ENCODE assay signal across 32 cellular contexts in genomic region chr7:17460001-17460400, GRCh38.
"Had no signal": no experiment of that assay in that cellular context is flagged by ENCODE, and none has a peak within 500 bp of the region (broad histone marks: within the 10 kb centered on the region; RNA-seq: fewer than 3 reads in every experiment).

No MANE protein-coding gene starts in this region.

- H3K27me3 ChIP-seq: ovary, spleen, suprapubic skin, testis, tibial artery, transverse colon, upper lobe of right lung, uterus had no signal

- H3K27me3 Mint-ChIP-seq: naive thymus-derived CD8-positive, alpha-beta T cell; natural killer cell treated with Interleukin-12 subunit alpha and Interleukin-12 subunit beta and Interleukin-15 and Interleukin-18, amount 100 ng/mL, for 72 hours; progenitor cell of endocrine pancreas; stimulated activated memory B cell treated with anti-CD40 and anti-IgM and Interleukin-4, amounts not matched to agents 10 μg/mL and 1 μg/mL and 100 μg/mL, for 72 hours; stimulated activated naive CD8-positive, alpha-beta T cell treated with anti-CD3 and anti-CD28 coated beads, Interleukin-15, amount 100 ng/mL, for 72 hours had no signal

- H3K36me3 Mint-ChIP-seq: stimulated activated memory B cell treated with anti-CD40 and anti-IgM and Interleukin-4, amounts not matched to agents 10 μg/mL and 1 μg/mL and 100 μg/mL, for 72 hours had no signal

- H3K4me1 ChIP-seq: parathyroid adenoma, psoas muscle, testis, tibial artery, transverse colon, upper lobe of right lung, uterus had no signal

- H3K4me3 ChIP-seq: ovary, psoas muscle, skin epidermis, smooth muscle cell, spleen, suprapubic skin, testis, tibial artery, transverse colon, upper lobe of right lung, uterus had no signal

- DNase-seq: naive thymus-derived CD8-positive, alpha-beta T cell; nephron progenitor cell; occipital lobe; ovary; posterior cingulate gyrus; psoas muscle; right cardiac atrium; spleen; stimulated activated CD4-positive, alpha-beta T cell treated with anti-CD3 and anti-CD28 coated beads, Interleukin-12 subunit alpha, Interleukin-12 subunit beta, amount 100 ng/mL, for 4 hours; stimulated activated CD4-positive, alpha-beta T cell treated with anti-CD3 and anti-CD28 coated beads, Interleukin-1b, Interleukin-23, amount 100 ng/mL, for 48 hours; stimulated activated CD4-positive, alpha-beta T cell treated with anti-CD3 and anti-CD28 coated beads, Interleukin-4, amount 100 ng/mL, for 1 hour; stimulated activated CD4-positive, alpha-beta T cell treated with anti-CD3 and anti-CD28 coated beads, Interleukin-4, amount 100 ng/mL, for 4 hours; stimulated activated CD8-positive, alpha-beta memory T cell treated with anti-CD3 and anti-CD28 coated beads, Interleukin-4, amount 100 ng/mL, for 48 hours; stimulated activated naive CD4-positive, alpha-beta T cell; stimulated activated naive CD8-positive, alpha-beta T cell treated with anti-CD3 and anti-CD28 coated beads, Interleukin-15, amount 100 ng/mL, for 72 hours; stimulated activated naive CD8-positive, alpha-beta T cell treated with anti-CD3 and anti-CD28 coated beads, Interleukin-15, Interleukin-2, amounts not matched to agents 100 U/mL and 50 U/mL, for 24 hours; substantia nigra; testis; tibial artery; transverse colon; upper lobe of right lung; uterus had no signal

- H2AFZ ChIP-seq: parathyroid adenoma had no signal

- H3K27ac Mint-ChIP-seq: naive thymus-derived CD8-positive, alpha-beta T cell; natural killer cell treated with Interleukin-12 subunit alpha and Interleukin-12 subunit beta and Interleukin-15 and Interleukin-18, amount 100 ng/mL, for 72 hours; nephron progenitor cell; progenitor cell of endocrine pancreas; stimulated activated memory B cell treated with anti-CD40 and anti-IgM and Interleukin-4, amounts not matched to agents 10 μg/mL and 1 μg/mL and 100 μg/mL, for 72 hours; stimulated activated naive CD8-positive, alpha-beta T cell treated with anti-CD3 and anti-CD28 coated beads, Interleukin-15, amount 100 ng/mL, for 72 hours; type B pancreatic cell had no signal

- H3K36me3 ChIP-seq: ovary, spleen, suprapubic skin, tibial artery, transverse colon, upper lobe of right lung, uterus had no signal

- H3K9me3 ChIP-seq: ovary, psoas muscle, suprapubic skin, testis, transverse colon, upper lobe of right lung, uterus had no signal

- H3K27ac ChIP-seq: ovary, parathyroid adenoma, psoas muscle, skin epidermis, spleen, suprapubic skin, testis, tibial artery, transverse colon, upper lobe of right lung, uterus had no signal

- H3K4me3 Mint-ChIP-seq: naive thymus-derived CD8-positive, alpha-beta T cell; natural killer cell treated with Interleukin-12 subunit alpha and Interleukin-12 subunit beta and Interleukin-15 and Interleukin-18, amount 100 ng/mL, for 72 hours; nephron progenitor cell; neural crest cell; stimulated activated memory B cell treated with anti-CD40 and anti-IgM and Interleukin-4, amounts not matched to agents 10 μg/mL and 1 μg/mL and 100 μg/mL, for 72 hours; stimulated activated naive CD8-positive, alpha-beta T cell treated with anti-CD3 and anti-CD28 coated beads, Interleukin-15, amount 100 ng/mL, for 72 hours; type B pancreatic cell had no signal

- ATAC-seq: naive thymus-derived CD8-positive, alpha-beta T cell; natural killer cell treated with Interleukin-12 subunit alpha and Interleukin-12 subunit beta and Interleukin-15 and Interleukin-18, amount 100 ng/mL, for 72 hours; psoas muscle; right cardiac atrium; sciatic nerve; stimulated activated memory B cell treated with anti-CD40 and anti-IgM and Interleukin-4, amounts not matched to agents 10 μg/mL and 1 μg/mL and 100 μg/mL, for 72 hours; stimulated activated naive CD8-positive, alpha-beta T cell treated with anti-CD3 and anti-CD28 coated beads, Interleukin-15, amount 100 ng/mL, for 72 hours; stimulated activated naive CD8-positive, alpha-beta T cell treated with anti-CD3 and anti-CD28 coated beads, Interleukin-15, Interleukin-2, amounts not matched to agents 100 U/mL and 50 U/mL, for 24 hours; upper lobe of right lung had no signal

- H3K79me2 ChIP-seq: parathyroid adenoma had no signal

- H3K4me2 ChIP-seq: smooth muscle cell had no signal

- H3K4me1 Mint-ChIP-seq: nephron progenitor cell; stimulated activated memory B cell treated with anti-CD40 and anti-IgM and Interleukin-4, amounts not matched to agents 10 μg/mL and 1 μg/mL and 100 μg/mL, for 72 hours had no signal

- H3K9ac ChIP-seq: parathyroid adenoma had no signal
